8 cellular contexts compared by ENCODE assay signal in genomic region chr15:76345880-76346665, GRCh38. TPM values are rescaled to one million over a fixed set of nuclear protein-coding genes. Genes with fewer than 3 reads are reported as not detected.
DNase-seq lines count a peak whose midpoint lies in the region; ATAC-seq and TF ChIP-seq lines count a peak whose summit lies in the region.

No MANE protein-coding gene starts in this region.

- H3K36me3 Mint-ChIP-seq in brain = peaks cover 32% of the 10 kb centered on the region

- H3K23ac ChIP-seq in mesenchymal stem cell (ENCODE audit: low read length in 2 of 2) = peak overlapping the region; percentile 32 to 41

- no peak overlapping the region for H2AFZ ChIP-seq in mesenchymal stem cell (ENCODE audit: low read depth, low read length)

- no peak overlapping the region for H2AK5ac ChIP-seq in mesenchymal stem cell (ENCODE audit: low read length, severe bottlenecking)

- H3K27ac Mint-ChIP-seq in brain = no peak overlapping the region

- peak overlapping the region; percentile 69 for H2BK15ac ChIP-seq in mesenchymal stem cell (ENCODE audit: low read depth, poor library complexity, severe bottlenecking)

- peaks cover 88% of the 10 kb centered on the region for H3K27me3 Mint-ChIP-seq in brain

- H3K36me3 ChIP-seq in mesenchymal stem cell (ENCODE audit: control insufficient read depth in 1 of 2, insufficient read depth in 2 of 2, low read depth in 1 of 2, low read length in 2 of 2) (no peaks in the 10 kb centered on the region), SJCRH30 (peaks cover 7% of the 10 kb centered on the region)

- peaks cover 27% of the 10 kb centered on the region for H3K4me1 Mint-ChIP-seq in brain

- WGBS in mesenchymal stem cell = under 1% methylated on average over 52 of the region's 65 CpGs

- peak overlapping the region; percentile 51 to 68 for H3K4me3 ChIP-seq in mesenchymal stem cell (ENCODE audit: insufficient read depth in 1 of 2, low read depth in 1 of 2, low read length in 2 of 2)
- no peak overlapping the region for H3K4me3 ChIP-seq in SJCRH30

- peaks cover 1% of the 10 kb centered on the region for H3K79me1 ChIP-seq in mesenchymal stem cell (replicated peaks; ENCODE audit: low read length, poor library complexity, severe bottlenecking)

- ATAC-seq in HG03025 (IDR thresholded peaks at IDR 0.05; ENCODE audit: low FRiP score, unreplicated experiment) (peak; percentile 53), GM19328 (IDR thresholded peaks at IDR 0.05; ENCODE audit: unreplicated experiment) (no peak), GM21381 (IDR thresholded peaks at IDR 0.05; ENCODE audit: unreplicated experiment) (no peak)

- H3K9ac ChIP-seq in mesenchymal stem cell (ENCODE audit: low read length) = peak overlapping the region; percentile 18

- no peak overlapping the region for H3K14ac ChIP-seq in mesenchymal stem cell (ENCODE audit: low read length in 2 of 2)

- peak overlapping the region; percentile 9 for H4K8ac ChIP-seq in mesenchymal stem cell (ENCODE audit: low read length)

- no peak for TF ChIP-seq CTCF in brain (conservative IDR thresholded peaks at IDR 0.05)

- no peak overlapping the region for H3K4ac ChIP-seq in mesenchymal stem cell (ENCODE audit: low read depth in 1 of 2, low read length in 2 of 2)

- H2BK120ac ChIP-seq in mesenchymal stem cell (ENCODE audit: low read depth, low read length) = no peak overlapping the region

- H3K4me1 ChIP-seq in mesenchymal stem cell (ENCODE audit: control insufficient read depth, insufficient read depth, low read depth, low read length) = peaks cover 31% of the 10 kb centered on the region
- no peaks in the 10 kb centered on the region for H3K4me1 ChIP-seq in SJCRH30

- no peak overlapping the region for H3K27ac ChIP-seq in mesenchymal stem cell (ENCODE audit: low read length, poor library complexity, severe bottlenecking)
- H3K27ac ChIP-seq in SJCRH30 = no peak overlapping the region

- H2BK12ac ChIP-seq in mesenchymal stem cell (ENCODE audit: low read length in 2 of 2) = no peak overlapping the region

- H3K9me3 ChIP-seq in mesenchymal stem cell (ENCODE audit: control insufficient read depth, low read length) (no peaks in the 10 kb centered on the region), SJCRH30 (replicated peaks) (peaks cover 3% of the 10 kb centered on the region; the same call in 1 of the 2 replicates)

- H3K4me3 Mint-ChIP-seq in brain = peak overlapping the region in 4 of 5 experiments; percentile 21 to 73 (median 46)

- peak overlapping the region; percentile 100 for H3K4me2 ChIP-seq in mesenchymal stem cell (ENCODE audit: low read length, poor library complexity, severe bottlenecking)

- no peak overlapping the region for H4K91ac ChIP-seq in mesenchymal stem cell (ENCODE audit: low read length)

- DNase-seq in CD1c-positive myeloid dendritic cell (ENCODE audit: extremely low spot score) = peak; percentile 73
- no peak for DNase-seq in mesenchymal stem cell
- no peak for DNase-seq in SJCRH30
- DNase-seq in NCI-H2196 (lab: John Stamatoyannopoulos, UW; ENCODE audit: unreplicated experiment) = no peak

- H3K18ac ChIP-seq in mesenchymal stem cell (ENCODE audit: low read depth in 1 of 2, low read length in 2 of 2) = no peak overlapping the region

- H3K27me3 ChIP-seq in mesenchymal stem cell (ENCODE audit: control insufficient read depth in 1 of 2, insufficient read depth in 1 of 2, low read length in 2 of 2) (peaks cover 57 to 67% of the 10 kb centered on the region in 2 experiments), SJCRH30 (no peaks in the 10 kb centered on the region)

- no peak overlapping the region for H2BK5ac ChIP-seq in mesenchymal stem cell (ENCODE audit: low read depth, low read length, poor library complexity, severe bottlenecking)

- peaks cover 0 to 3% (median 0%) of the 10 kb centered on the region in 5 experiments for H3K9me3 Mint-ChIP-seq in brain

RNA-seq across cellular contexts. Expression of gene ISL2, which starts 9.5 kb away (rescaled TPM):
- 4.7 TPM for polyA plus RNA-seq in brain (ENCODE audit: insufficient read depth, low read depth, low replicate concordance)
- polyA plus RNA-seq in mesenchymal stem cell (2013, experiment 1 of 2) = 0.30 TPM
- polyA plus RNA-seq in mesenchymal stem cell (2013, experiment 2 of 2) = 0.26 TPM
- total RNA-seq in SJCRH30 (2014; rRNA removed; shearing (Covaris generic)) = 3.0 and 4.3 TPM in 2 replicates

RNA-seq across cellular contexts. Expression of gene ETFA, which starts 34.8 kb away (rescaled TPM):
- 87.7 TPM for polyA plus RNA-seq in brain (ENCODE audit: insufficient read depth, low read depth, low replicate concordance)
- polyA plus RNA-seq in mesenchymal stem cell (2013, experiment 1 of 2) = 77.6 TPM
- polyA plus RNA-seq in mesenchymal stem cell (2013, experiment 2 of 2) = 79.1 TPM
- 139 TPM in 2 replicates for total RNA-seq in SJCRH30 (2014; rRNA removed; shearing (Covaris generic))
